Comparison of ENCODE assay signal across 1 cellular context in the genomic region with DNA sequence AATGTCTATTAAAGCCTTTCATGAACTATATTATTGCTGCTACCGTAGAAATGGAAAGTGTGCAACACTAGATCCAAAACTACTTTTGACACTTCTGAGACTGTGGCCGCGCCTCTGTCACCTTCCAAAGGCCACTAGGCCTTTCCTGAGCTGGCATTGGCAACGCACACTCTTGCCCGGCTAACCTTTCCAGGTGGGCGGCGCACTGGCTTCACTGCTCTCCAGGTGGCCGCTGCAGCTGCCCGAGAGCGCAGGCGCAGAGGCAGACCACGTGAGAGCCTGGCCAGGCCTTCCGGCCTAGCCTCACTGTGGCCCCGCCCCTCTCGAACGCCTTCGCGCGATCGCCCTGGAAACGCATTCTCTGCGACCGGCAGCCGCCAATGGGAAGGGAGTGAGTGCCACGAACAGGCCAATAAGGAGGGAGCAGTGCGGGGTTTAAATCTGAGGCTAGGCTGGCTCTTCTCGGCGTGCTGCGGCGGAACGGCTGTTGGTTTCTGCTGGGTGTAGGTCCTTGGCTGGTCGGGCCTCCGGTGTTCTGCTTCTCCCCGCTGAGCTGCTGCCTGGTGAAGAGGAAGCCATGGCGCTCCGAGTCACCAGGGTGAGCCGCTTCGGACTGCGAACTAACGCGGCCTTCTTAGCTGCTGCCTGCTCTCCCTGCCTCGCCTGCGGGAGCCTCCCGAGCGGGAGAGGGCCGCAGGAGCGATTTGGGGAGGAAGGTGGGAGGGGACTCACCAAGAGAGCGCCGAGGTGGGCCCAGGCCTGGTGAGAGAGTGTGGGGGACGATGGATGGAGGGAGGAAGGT.
TF ChIP-seq lines count a peak whose summit lies in the region.

A gene (plus strand): TSS at position 465 of the 802 bp plus-strand sequence. CDS start 113 bp downstream, at position 578.

TF ChIP-seq in HepG2, 621 proteins besides CTCF, POLR2A, EP300 and RAD21 (continued from another document and continues in another):
- TF ChIP-seq, protein P1, sequence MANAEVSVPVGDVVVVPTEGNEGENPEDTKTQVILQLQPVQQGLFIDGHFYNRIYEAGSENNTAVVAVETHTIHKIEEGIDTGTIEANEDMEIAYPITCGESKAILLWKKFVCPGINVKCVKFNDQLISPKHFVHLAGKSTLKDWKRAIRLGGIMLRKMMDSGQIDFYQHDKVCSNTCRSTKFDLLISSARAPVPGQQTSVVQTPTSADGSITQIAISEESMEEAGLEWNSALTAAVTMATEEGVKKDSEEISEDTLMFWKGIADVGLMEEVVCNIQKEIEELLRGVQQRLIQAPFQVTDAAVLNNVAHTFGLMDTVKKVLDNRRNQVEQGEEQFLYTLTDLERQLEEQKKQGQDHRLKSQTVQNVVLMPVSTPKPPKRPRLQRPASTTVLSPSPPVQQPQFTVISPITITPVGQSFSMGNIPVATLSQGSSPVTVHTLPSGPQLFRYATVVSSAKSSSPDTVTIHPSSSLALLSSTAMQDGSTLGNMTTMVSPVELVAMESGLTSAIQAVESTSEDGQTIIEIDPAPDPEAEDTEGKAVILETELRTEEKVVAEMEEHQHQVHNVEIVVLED (CRISPR knock-in tag; IDR thresholded peaks at IDR 0.05; ENCODE audit: borderline replicate concordance) = peak; percentile 69; the same call in 1 of the 2 replicates
- TF ChIP-seq FOSL2 (CRISPR knock-in tag; IDR thresholded peaks at IDR 0.05) = no peak
- no peak for TF ChIP-seq RBAK (CRISPR knock-in tag; IDR thresholded peaks at IDR 0.05)
- peak; percentile 83 for TF ChIP-seq YEATS4 (CRISPR knock-in tag; IDR thresholded peaks at IDR 0.05; ENCODE audit: borderline replicate concordance)
- TF ChIP-seq GATAD1 (CRISPR knock-in tag; IDR thresholded peaks at IDR 0.05) = peak; percentile 78
- peak; percentile 84; the same call in 1 of the 2 replicates for TF ChIP-seq ZNF296 (CRISPR knock-in tag; conservative IDR thresholded peaks at IDR 0.05)
- TF ChIP-seq MAFF (IDR thresholded peaks at IDR 0.05; ENCODE audit: low read depth, low read length) = no peak
- TF ChIP-seq FLYWCH1 (CRISPR knock-in tag; IDR thresholded peaks at IDR 0.05) = no peak
- TF ChIP-seq, protein P2, sequence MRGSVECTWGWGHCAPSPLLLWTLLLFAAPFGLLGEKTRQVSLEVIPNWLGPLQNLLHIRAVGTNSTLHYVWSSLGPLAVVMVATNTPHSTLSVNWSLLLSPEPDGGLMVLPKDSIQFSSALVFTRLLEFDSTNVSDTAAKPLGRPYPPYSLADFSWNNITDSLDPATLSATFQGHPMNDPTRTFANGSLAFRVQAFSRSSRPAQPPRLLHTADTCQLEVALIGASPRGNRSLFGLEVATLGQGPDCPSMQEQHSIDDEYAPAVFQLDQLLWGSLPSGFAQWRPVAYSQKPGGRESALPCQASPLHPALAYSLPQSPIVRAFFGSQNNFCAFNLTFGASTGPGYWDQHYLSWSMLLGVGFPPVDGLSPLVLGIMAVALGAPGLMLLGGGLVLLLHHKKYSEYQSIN (CRISPR knock-in tag; IDR thresholded peaks at IDR 0.05; ENCODE audit: borderline replicate concordance) = no peak
- TF ChIP-seq ZSCAN9 (CRISPR knock-in tag; IDR thresholded peaks at IDR 0.05; ENCODE audit: borderline replicate concordance) = peak; percentile 17; the same call in 1 of the 2 replicates
- TF ChIP-seq, protein P3, sequence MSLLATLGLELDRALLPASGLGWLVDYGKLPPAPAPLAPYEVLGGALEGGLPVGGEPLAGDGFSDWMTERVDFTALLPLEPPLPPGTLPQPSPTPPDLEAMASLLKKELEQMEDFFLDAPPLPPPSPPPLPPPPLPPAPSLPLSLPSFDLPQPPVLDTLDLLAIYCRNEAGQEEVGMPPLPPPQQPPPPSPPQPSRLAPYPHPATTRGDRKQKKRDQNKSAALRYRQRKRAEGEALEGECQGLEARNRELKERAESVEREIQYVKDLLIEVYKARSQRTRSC (CRISPR knock-in tag; IDR thresholded peaks at IDR 0.05; ENCODE audit: low read depth) = no peak
- TF ChIP-seq SP1 (IDR thresholded peaks at IDR 0.05) = no peak
- peak; percentile 64; the same call in 1 of the 2 replicates for TF ChIP-seq SP1 (CRISPR knock-in tag; IDR thresholded peaks at IDR 0.05)
- no peak for TF ChIP-seq ZSCAN12 (CRISPR knock-in tag; IDR thresholded peaks at IDR 0.05)
- TF ChIP-seq FOXP1 (IDR thresholded peaks at IDR 0.05) = no peak
- no peak for TF ChIP-seq FOXP1 (CRISPR knock-in tag; IDR thresholded peaks at IDR 0.05)
- TF ChIP-seq ZNF24 (IDR thresholded peaks at IDR 0.05) = no peak
- no peak for TF ChIP-seq ATF7 (IDR thresholded peaks at IDR 0.05)
- no peak for TF ChIP-seq ATF7 (CRISPR knock-in tag; IDR thresholded peaks at IDR 0.05)
- no peak for TF ChIP-seq ZNF557 (CRISPR knock-in tag; IDR thresholded peaks at IDR 0.05)
- no peak for TF ChIP-seq ZFAT (CRISPR knock-in tag; conservative IDR thresholded peaks at IDR 0.05)
- TF ChIP-seq, protein P4, sequence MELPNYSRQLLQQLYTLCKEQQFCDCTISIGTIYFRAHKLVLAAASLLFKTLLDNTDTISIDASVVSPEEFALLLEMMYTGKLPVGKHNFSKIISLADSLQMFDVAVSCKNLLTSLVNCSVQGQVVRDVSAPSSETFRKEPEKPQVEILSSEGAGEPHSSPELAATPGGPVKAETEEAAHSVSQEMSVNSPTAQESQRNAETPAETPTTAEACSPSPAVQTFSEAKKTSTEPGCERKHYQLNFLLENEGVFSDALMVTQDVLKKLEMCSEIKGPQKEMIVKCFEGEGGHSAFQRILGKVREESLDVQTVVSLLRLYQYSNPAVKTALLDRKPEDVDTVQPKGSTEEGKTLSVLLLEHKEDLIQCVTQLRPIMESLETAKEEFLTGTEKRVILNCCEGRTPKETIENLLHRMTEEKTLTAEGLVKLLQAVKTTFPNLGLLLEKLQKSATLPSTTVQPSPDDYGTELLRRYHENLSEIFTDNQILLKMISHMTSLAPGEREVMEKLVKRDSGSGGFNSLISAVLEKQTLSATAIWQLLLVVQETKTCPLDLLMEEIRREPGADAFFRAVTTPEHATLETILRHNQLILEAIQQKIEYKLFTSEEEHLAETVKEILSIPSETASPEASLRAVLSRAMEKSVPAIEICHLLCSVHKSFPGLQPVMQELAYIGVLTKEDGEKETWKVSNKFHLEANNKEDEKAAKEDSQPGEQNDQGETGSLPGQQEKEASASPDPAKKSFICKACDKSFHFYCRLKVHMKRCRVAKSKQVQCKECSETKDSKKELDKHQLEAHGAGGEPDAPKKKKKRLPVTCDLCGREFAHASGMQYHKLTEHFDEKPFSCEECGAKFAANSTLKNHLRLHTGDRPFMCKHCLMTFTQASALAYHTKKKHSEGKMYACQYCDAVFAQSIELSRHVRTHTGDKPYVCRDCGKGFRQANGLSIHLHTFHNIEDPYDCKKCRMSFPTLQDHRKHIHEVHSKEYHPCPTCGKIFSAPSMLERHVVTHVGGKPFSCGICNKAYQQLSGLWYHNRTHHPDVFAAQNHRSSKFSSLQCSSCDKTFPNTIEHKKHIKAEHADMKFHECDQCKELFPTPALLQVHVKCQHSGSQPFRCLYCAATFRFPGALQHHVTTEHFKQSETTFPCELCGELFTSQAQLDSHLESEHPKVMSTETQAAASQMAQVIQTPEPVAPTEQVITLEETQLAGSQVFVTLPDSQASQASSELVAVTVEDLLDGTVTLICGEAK (IDR thresholded peaks at IDR 0.05) = no peak
- TF ChIP-seq, protein P4 (CRISPR knock-in tag; IDR thresholded peaks at IDR 0.05) = 0 out of 2 replicates have a peak, but pooled peaks have one; percentile 18
- TF ChIP-seq ESRRA (CRISPR knock-in tag; IDR thresholded peaks at IDR 0.05; ENCODE audit: low read depth) = peak; percentile 60; the same call in 1 of the 2 replicates
- no peak for TF ChIP-seq ZNF101 (CRISPR knock-in tag; IDR thresholded peaks at IDR 0.05; ENCODE audit: borderline replicate concordance, low read depth)
- no peak; the same call in 1 of the 2 replicates for TF ChIP-seq NR2F2 (IDR thresholded peaks at IDR 0.05; ENCODE audit: borderline replicate concordance, low read depth)
- peak; percentile 31; the same call in 1 of the 2 replicates for TF ChIP-seq ZNF263 (CRISPR knock-in tag; IDR thresholded peaks at IDR 0.05)
- peak; percentile 82 for TF ChIP-seq ZNF335 (CRISPR knock-in tag; IDR thresholded peaks at IDR 0.05)
- TF ChIP-seq, protein P5, sequence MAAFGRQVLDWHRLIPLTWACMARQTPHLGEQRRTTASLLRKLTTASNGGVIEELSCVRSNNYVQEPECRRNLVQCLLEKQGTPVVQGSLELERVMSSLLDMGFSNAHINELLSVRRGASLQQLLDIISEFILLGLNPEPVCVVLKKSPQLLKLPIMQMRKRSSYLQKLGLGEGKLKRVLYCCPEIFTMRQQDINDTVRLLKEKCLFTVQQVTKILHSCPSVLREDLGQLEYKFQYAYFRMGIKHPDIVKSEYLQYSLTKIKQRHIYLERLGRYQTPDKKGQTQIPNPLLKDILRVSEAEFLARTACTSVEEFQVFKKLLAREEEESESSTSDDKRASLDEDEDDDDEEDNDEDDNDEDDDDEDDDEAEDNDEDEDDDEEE (CRISPR knock-in tag; IDR thresholded peaks at IDR 0.05) = no peak
- TF ChIP-seq ZBTB7B (CRISPR knock-in tag; IDR thresholded peaks at IDR 0.05) = peak; percentile 52; the same call in 1 of the 2 replicates
- peak; percentile 94; the same call in 1 of the 2 replicates for TF ChIP-seq ZNF749 (CRISPR knock-in tag; IDR thresholded peaks at IDR 0.05; ENCODE audit: borderline replicate concordance)
- no peak for TF ChIP-seq ZNF460 (CRISPR knock-in tag; IDR thresholded peaks at IDR 0.05; ENCODE audit: borderline replicate concordance)
- TF ChIP-seq ZFP90 (CRISPR knock-in tag; IDR thresholded peaks at IDR 0.05; ENCODE audit: borderline replicate concordance) = peak; percentile 79; the same call in 1 of the 2 replicates
- no peak for TF ChIP-seq CREM (IDR thresholded peaks at IDR 0.05)
- no peak for TF ChIP-seq CREM (CRISPR knock-in tag; IDR thresholded peaks at IDR 0.05)
- peak; percentile 37 for TF ChIP-seq U2AF1 (optimal IDR thresholded peaks at IDR 0.05; ENCODE audit: low read depth, low read length)
- TF ChIP-seq, protein P6, sequence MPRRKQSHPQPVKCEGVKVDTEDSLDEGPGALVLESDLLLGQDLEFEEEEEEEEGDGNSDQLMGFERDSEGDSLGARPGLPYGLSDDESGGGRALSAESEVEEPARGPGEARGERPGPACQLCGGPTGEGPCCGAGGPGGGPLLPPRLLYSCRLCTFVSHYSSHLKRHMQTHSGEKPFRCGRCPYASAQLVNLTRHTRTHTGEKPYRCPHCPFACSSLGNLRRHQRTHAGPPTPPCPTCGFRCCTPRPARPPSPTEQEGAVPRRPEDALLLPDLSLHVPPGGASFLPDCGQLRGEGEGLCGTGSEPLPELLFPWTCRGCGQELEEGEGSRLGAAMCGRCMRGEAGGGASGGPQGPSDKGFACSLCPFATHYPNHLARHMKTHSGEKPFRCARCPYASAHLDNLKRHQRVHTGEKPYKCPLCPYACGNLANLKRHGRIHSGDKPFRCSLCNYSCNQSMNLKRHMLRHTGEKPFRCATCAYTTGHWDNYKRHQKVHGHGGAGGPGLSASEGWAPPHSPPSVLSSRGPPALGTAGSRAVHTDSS (CRISPR knock-in tag; conservative IDR thresholded peaks at IDR 0.05) = no peak
- TF ChIP-seq GTF3A (CRISPR knock-in tag; conservative IDR thresholded peaks at IDR 0.05) = no peak
- TF ChIP-seq SALL2 (CRISPR knock-in tag; IDR thresholded peaks at IDR 0.05) = no peak; the same call in 1 of the 2 replicates
- no peak for TF ChIP-seq NR2F6 (IDR thresholded peaks at IDR 0.05)
- no peak; the same call in 1 of the 2 replicates for TF ChIP-seq NR2F6 (CRISPR knock-in tag; IDR thresholded peaks at IDR 0.05)
- TF ChIP-seq, protein P7, sequence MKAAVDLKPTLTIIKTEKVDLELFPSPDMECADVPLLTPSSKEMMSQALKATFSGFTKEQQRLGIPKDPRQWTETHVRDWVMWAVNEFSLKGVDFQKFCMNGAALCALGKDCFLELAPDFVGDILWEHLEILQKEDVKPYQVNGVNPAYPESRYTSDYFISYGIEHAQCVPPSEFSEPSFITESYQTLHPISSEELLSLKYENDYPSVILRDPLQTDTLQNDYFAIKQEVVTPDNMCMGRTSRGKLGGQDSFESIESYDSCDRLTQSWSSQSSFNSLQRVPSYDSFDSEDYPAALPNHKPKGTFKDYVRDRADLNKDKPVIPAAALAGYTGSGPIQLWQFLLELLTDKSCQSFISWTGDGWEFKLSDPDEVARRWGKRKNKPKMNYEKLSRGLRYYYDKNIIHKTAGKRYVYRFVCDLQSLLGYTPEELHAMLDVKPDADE (CRISPR knock-in tag; IDR thresholded peaks at IDR 0.05) = no peak
- TF ChIP-seq, protein P8, sequence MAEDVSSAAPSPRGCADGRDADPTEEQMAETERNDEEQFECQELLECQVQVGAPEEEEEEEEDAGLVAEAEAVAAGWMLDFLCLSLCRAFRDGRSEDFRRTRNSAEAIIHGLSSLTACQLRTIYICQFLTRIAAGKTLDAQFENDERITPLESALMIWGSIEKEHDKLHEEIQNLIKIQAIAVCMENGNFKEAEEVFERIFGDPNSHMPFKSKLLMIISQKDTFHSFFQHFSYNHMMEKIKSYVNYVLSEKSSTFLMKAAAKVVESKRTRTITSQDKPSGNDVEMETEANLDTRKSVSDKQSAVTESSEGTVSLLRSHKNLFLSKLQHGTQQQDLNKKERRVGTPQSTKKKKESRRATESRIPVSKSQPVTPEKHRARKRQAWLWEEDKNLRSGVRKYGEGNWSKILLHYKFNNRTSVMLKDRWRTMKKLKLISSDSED (CRISPR knock-in tag; IDR thresholded peaks at IDR 0.05) = no peak
- TF ChIP-seq CBX1 (IDR thresholded peaks at IDR 0.05; ENCODE audit: low read depth) = peak; percentile 85
- no peak for TF ChIP-seq ZSCAN25 (CRISPR knock-in tag; IDR thresholded peaks at IDR 0.05)
